ENCODE assay signal across 4 cellular contexts in genomic region chr2:2822143-2822542, GRCh38.
TF ChIP-seq lines count a peak whose summit lies in the region.

No MANE protein-coding gene starts in this region.

TF ChIP-seq in HepG2, 621 proteins besides CTCF, POLR2A, EP300 and RAD21:
- TF ChIP-seq SATB2 (CRISPR knock-in tag; IDR thresholded peaks at IDR 0.05), result no peak
- peak; percentile 53 for TF ChIP-seq MAFF (IDR thresholded peaks at IDR 0.05; ENCODE audit: low read depth, low read length)
- TF ChIP-seq ZNF678 (CRISPR knock-in tag; IDR thresholded peaks at IDR 0.05), result no peak
- TF ChIP-seq ZBTB42 (CRISPR knock-in tag; IDR thresholded peaks at IDR 0.05), result no peak
- TF ChIP-seq, protein P1, sequence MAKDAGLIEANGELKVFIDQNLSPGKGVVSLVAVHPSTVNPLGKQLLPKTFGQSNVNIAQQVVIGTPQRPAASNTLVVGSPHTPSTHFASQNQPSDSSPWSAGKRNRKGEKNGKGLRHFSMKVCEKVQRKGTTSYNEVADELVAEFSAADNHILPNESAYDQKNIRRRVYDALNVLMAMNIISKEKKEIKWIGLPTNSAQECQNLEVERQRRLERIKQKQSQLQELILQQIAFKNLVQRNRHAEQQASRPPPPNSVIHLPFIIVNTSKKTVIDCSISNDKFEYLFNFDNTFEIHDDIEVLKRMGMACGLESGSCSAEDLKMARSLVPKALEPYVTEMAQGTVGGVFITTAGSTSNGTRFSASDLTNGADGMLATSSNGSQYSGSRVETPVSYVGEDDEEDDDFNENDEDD (CRISPR knock-in tag; IDR thresholded peaks at IDR 0.05; ENCODE audit: borderline replicate concordance), result no peak
- peak in 1 of 2 experiments; percentile 73; a peak in 3 of 4 replicates for TF ChIP-seq MAFK (conservative IDR thresholded peaks at IDR 0.05 in 1 of 2, IDR thresholded peaks at IDR 0.05 in 1 of 2; ENCODE audit: low read length in 2 of 2)
- TF ChIP-seq NFE2L2 (IDR thresholded peaks at IDR 0.05; ENCODE audit: low read length), result peak; percentile 54; the same call in 1 of the 2 replicates

TF ChIP-seq in A549, 52 proteins besides CTCF, POLR2A, EP300 and RAD21:
- TF ChIP-seq MAFK (IDR thresholded peaks at IDR 0.05; ENCODE audit: partially characterized antibody), result peak; percentile 81
- TF ChIP-seq RARB (CRISPR knock-in tag; IDR thresholded peaks at IDR 0.05), result no peak
- TF ChIP-seq NPAS2 (CRISPR knock-in tag; IDR thresholded peaks at IDR 0.05; ENCODE audit: borderline replicate concordance), result no peak
- peak; percentile 53 for TF ChIP-seq NFE2L2 (conservative IDR thresholded peaks at IDR 0.05; ENCODE audit: low read length)
- TF ChIP-seq ELK1 (IDR thresholded peaks at IDR 0.05; ENCODE audit: low read depth, low read length), result no peak

TF ChIP-seq in IMR-90, 13 proteins besides CTCF, POLR2A, EP300 and RAD21:
- no peak for TF ChIP-seq SMC3 (IDR thresholded peaks at IDR 0.05; ENCODE audit: low read depth, low read length)
- no peak for TF ChIP-seq CEBPB (IDR thresholded peaks at IDR 0.05; ENCODE audit: low read depth, low read length)
- no peak for TF ChIP-seq MAFK (IDR thresholded peaks at IDR 0.05; ENCODE audit: low read depth, low read length)
- peak; percentile 47; the same call in 1 of the 2 replicates for TF ChIP-seq NFE2L2 (IDR thresholded peaks at IDR 0.05; ENCODE audit: low read depth, low read length)
- TF ChIP-seq FOS (IDR thresholded peaks at IDR 0.05; ENCODE audit: low read depth, low read length), result no peak
- no peak for TF ChIP-seq BHLHE40 (IDR thresholded peaks at IDR 0.05; ENCODE audit: low read depth, low read length)

TF ChIP-seq in K562, 482 proteins besides CTCF, POLR2A, EP300 and RAD21:
- TF ChIP-seq NR2C2 (CRISPR knock-in tag; IDR thresholded peaks at IDR 0.05), result no peak
- TF ChIP-seq NR2C2 (tag; IDR thresholded peaks at IDR 0.05), result no peak
- TF ChIP-seq C11orf30 (IDR thresholded peaks at IDR 0.05; ENCODE audit: low read depth), result peak; percentile 34
- TF ChIP-seq ZNF316 (IDR thresholded peaks at IDR 0.05), result peak; percentile 47
- no peak for TF ChIP-seq FUS (optimal IDR thresholded peaks at IDR 0.05; ENCODE audit: low read depth, low read length)
- peak; percentile 47; the same call in 1 of the 2 replicates for TF ChIP-seq MAFG (tag; conservative IDR thresholded peaks at IDR 0.05)
